Comparison of ENCODE assay signal across 26 cellular contexts in genomic region chr4:82046796-82047195, GRCh38.
"Had no signal": no experiment of that assay in that cellular context is flagged by ENCODE, and none has a peak within 500 bp of the region (broad histone marks: within the 10 kb centered on the region; RNA-seq: fewer than 3 reads in every experiment).

No MANE protein-coding gene starts in this region.

- DNase-seq: activated CD4-positive, alpha-beta memory T cell treated with anti-CD3 and anti-CD28 coated beads, Interleukin-2, amount 10 ng/mL, durations not matched to agents 7 days and 5 days; activated CD4-positive, alpha-beta T cell treated with anti-CD3 and anti-CD28 coated beads for 1 hour; activated CD4-positive, alpha-beta T cell treated with anti-CD3 and anti-CD28 coated beads for 36 hours; activated CD4-positive, alpha-beta T cell treated with anti-CD3 and anti-CD28 coated beads for 48 hours; activated CD4-positive, alpha-beta T cell treated with anti-CD3 and anti-CD28 coated beads, Interleukin-2, amount 10 ng/mL, durations not matched to agents 7 days and 5 days; activated CD4-positive, alpha-beta T cell treated with anti-CD3 and anti-CD28 coated beads, Interleukin-2, amount 50 U/mL, for 48 hours; activated CD4-positive, CD25-positive, alpha-beta regulatory T cell; activated CD8-positive, alpha-beta memory T cell treated with anti-CD3 and anti-CD28 coated beads for 24 hours; activated CD8-positive, alpha-beta memory T cell treated with anti-CD3 and anti-CD28 coated beads, Interleukin-2, amount 10 ng/mL, durations not matched to agents 7 days and 5 days; activated CD8-positive, alpha-beta memory T cell treated with anti-CD3 and anti-CD28 coated beads, Interleukin-2, amount 50 U/mL, for 48 hours; activated CD8-positive, alpha-beta T cell treated with anti-CD3 and anti-CD28 coated beads, Interleukin-2, amount 10 ng/mL, durations not matched to agents 7 days and 5 days; activated effector memory CD4-positive, alpha-beta T cell treated with Interleukin-2 at 50 U/mL for 16 hours; activated gamma-delta T cell; activated naive CD4-positive, alpha-beta T cell treated with anti-CD3 and anti-CD28 coated beads, Interleukin-2, amount 10 ng/mL, durations not matched to agents 7 days and 5 days; activated naive CD4-positive, alpha-beta T cell treated with Interleukin-2 at 50 U/mL for 16 hours; activated naive CD8-positive, alpha-beta T cell treated with anti-CD3 and anti-CD28 coated beads, Interleukin-2, amount 10 ng/mL, durations not matched to agents 7 days and 5 days; activated naive CD8-positive, alpha-beta T cell treated with anti-CD3 and anti-CD28 coated beads, Interleukin-2, amount 50 U/mL, for 24 hours; activated T-cell treated with anti-CD3 and anti-CD28 coated beads, Interleukin-2, amount 50 U/mL, for 24 hours; activated T-cell treated with anti-CD3 and anti-CD28 coated beads, Interleukin-2, amount 50 U/mL, for 48 hours; amygdala; anterior cingulate cortex; caudate nucleus; cerebellar nuclear complex; T-helper 2 cell; T-helper 9 cell; WERI-Rb-1 had no signal
